Comparison of ENCODE assay signal across 20 cellular contexts in genomic region chr22:48568736-48569330, GRCh38.
DNase-seq lines count a peak whose midpoint lies in the region; TF ChIP-seq lines count a peak whose summit lies in the region.
"Had no signal": no experiment of that assay in that cellular context is flagged by ENCODE, and none has a peak within 500 bp of the region (broad histone marks: within the 10 kb centered on the region; RNA-seq: fewer than 3 reads in every experiment).

No MANE protein-coding gene starts in this region.

- TF ChIP-seq POLR2A in Peyer's patch (IDR thresholded peaks at IDR 0.05), result no peak

- H3K27ac ChIP-seq in caudate nucleus (ENCODE audit: low read depth, low read length) (peak overlapping the region; percentile 27), Peyer's patch (no peak overlapping the region), mammary epithelial cell (ENCODE audit: insufficient read depth, low read depth, low read length) (no peak overlapping the region), WERI-Rb-1 (no peak overlapping the region)
- H3K27ac ChIP-seq: RWPE1 had no signal

- in situ Hi-C loops in mammary epithelial cell (cut with MboI; ENCODE audit: low sequenced_read_pairs in 2 of 2), result no loop called here

- H3K9ac ChIP-seq in mammary epithelial cell (ENCODE audit: insufficient read depth, low read length), result no peak overlapping the region

- intact Hi-C loops in posterior cingulate gyrus (cut with DNase I) (no loop called here), mammary epithelial cell (cut with micrococcal nuclease) (no loop called here)
- intact Hi-C loops in activated naive CD4-positive, alpha-beta T cell treated with anti-CD3 and anti-CD28 coated beads for 36 hours (cut with micrococcal nuclease), result no loop called here

- H3K79me2 ChIP-seq in mammary epithelial cell (ENCODE audit: insufficient read depth, low read length), result no peaks in the 10 kb centered on the region

- no peaks in the 10 kb centered on the region for H4K20me1 ChIP-seq in mammary epithelial cell (ENCODE audit: insufficient read depth, low read length)

- no peak overlapping the region for H3K4me2 ChIP-seq in mammary epithelial cell (ENCODE audit: insufficient read depth, low read depth, low read length)

- H3K4me3 ChIP-seq in Peyer's patch (no peak overlapping the region), mammary epithelial cell (replicated peaks in 1 of 3; ENCODE audit: insufficient read depth in 1 of 3, low read depth in 2 of 3, low read length in 3 of 3) (no peak overlapping the region), WERI-Rb-1 (ENCODE audit: low read depth, low read length) (no peak overlapping the region)
- H3K4me3 ChIP-seq: K562 had no signal

- no peak overlapping the region for H2AFZ ChIP-seq in mammary epithelial cell (ENCODE audit: low read depth, low read length)

- peaks cover 21% of the 10 kb centered on the region for H3K9me3 Mint-ChIP-seq in glutamatergic neuron (ENCODE audit: unreplicated experiment)
- peaks cover 23% of the 10 kb centered on the region for H3K9me3 Mint-ChIP-seq in activated naive CD4-positive, alpha-beta T cell treated with anti-CD3 and anti-CD28 coated beads for 36 hours

- CTCF ChIA-PET in mammary epithelial cell (lab: Charles Lee; ENCODE audit: low non-redundant PET), result no interaction called here
- CTCF ChIA-PET in activated naive CD4-positive, alpha-beta T cell treated with anti-CD3 and anti-CD28 coated beads for 36 hours (lab: Charles Lee), result no interaction called here

- peaks cover 15% of the 10 kb centered on the region for H3K27me3 Mint-ChIP-seq in glutamatergic neuron (ENCODE audit: unreplicated experiment)
- peaks cover 26% of the 10 kb centered on the region for H3K27me3 Mint-ChIP-seq in activated naive CD4-positive, alpha-beta T cell treated with anti-CD3 and anti-CD28 coated beads for 36 hours (ENCODE audit: low read depth)

- BruUV-seq in mammary epithelial cell (replicated peaks; lab: Mats Ljungman, UMichigan), result no TSS peak

- H3K36me3 Mint-ChIP-seq in glutamatergic neuron (ENCODE audit: unreplicated experiment), result peaks cover 13% of the 10 kb centered on the region
- peaks cover 2% of the 10 kb centered on the region for H3K36me3 Mint-ChIP-seq in activated naive CD4-positive, alpha-beta T cell treated with anti-CD3 and anti-CD28 coated beads for 36 hours (ENCODE audit: low read depth)

- H3K9me3 ChIP-seq in Peyer's patch (peaks cover 0 to 2% (median 0%) of the 10 kb centered on the region in 4 donors), mammary epithelial cell (replicated peaks; ENCODE audit: insufficient read depth, low read length) (peaks cover 39% of the 10 kb centered on the region), WERI-Rb-1 (ENCODE audit: severe bottlenecking) (peaks cover 6% of the 10 kb centered on the region)

- no peaks in the 10 kb centered on the region for H3K4me1 ChIP-seq in Peyer's patch
- no peaks in the 10 kb centered on the region for H3K4me1 ChIP-seq in mammary epithelial cell (ENCODE audit: insufficient read depth, low read length)

- H3K36me3 ChIP-seq in Peyer's patch (no peaks in the 10 kb centered on the region), mammary epithelial cell (ENCODE audit: insufficient read depth, low read length) (no peaks in the 10 kb centered on the region), WERI-Rb-1 (no peaks in the 10 kb centered on the region)

- DNase-seq in caudate nucleus (lab: John Stamatoyannopoulos, UW) (peak in 49 of 61 donors; percentile 15 to 83 (median 55)), glutamatergic neuron (peak; percentile 8), medulla oblongata (ENCODE audit: extremely low spot score) (peak; percentile 71), posterior cingulate gyrus (peak; percentile 31 to 95 (median 70)), Peyer's patch (no peak), mammary epithelial cell (no peak), WERI-Rb-1 (no peak)
- no peak for DNase-seq in activated naive CD4-positive, alpha-beta T cell treated with anti-CD3 and anti-CD28 coated beads for 36 hours
- DNase-seq: ACHN, AML-193, DND-41, NCI-H1105 treated with DMSO at 0.1 percent for 48 hours, NCI-H187, NCI-H2107, NCI-H2227 treated with DMSO at 0.1 percent for 48 hours, NCI-H510A treated with DMSO at 0.1 percent for 48 hours, NCI-H82, OCI-M1 had no signal

- dilution Hi-C loops in mammary epithelial cell (cut with HindIII; ENCODE audit: low sequenced_read_pairs), result no loop called here

- TF ChIP-seq CTCF in glutamatergic neuron (IDR thresholded peaks at IDR 0.05; ENCODE audit: partially characterized antibody, unreplicated experiment), result no peak
- TF ChIP-seq CTCF in Peyer's patch (IDR thresholded peaks at IDR 0.05), result no peak
- no peak for TF ChIP-seq CTCF in mammary epithelial cell (conservative IDR thresholded peaks at IDR 0.05 in 1 of 2, IDR thresholded peaks at IDR 0.05 in 1 of 2; ENCODE audit: extremely low read depth in 1 of 2, insufficient read depth in 1 of 2, low read depth in 1 of 2, low read length in 2 of 2)
- TF ChIP-seq CTCF in WERI-Rb-1 (IDR thresholded peaks at IDR 0.05; ENCODE audit: low read depth, low read length), result no peak

- no peak overlapping the region for H3K4me3 Mint-ChIP-seq in glutamatergic neuron (ENCODE audit: unreplicated experiment)
- H3K4me3 Mint-ChIP-seq in activated naive CD4-positive, alpha-beta T cell treated with anti-CD3 and anti-CD28 coated beads for 36 hours, result no peak overlapping the region

- no peak overlapping the region for H3K27ac Mint-ChIP-seq in glutamatergic neuron (ENCODE audit: unreplicated experiment)
- H3K27ac Mint-ChIP-seq in activated naive CD4-positive, alpha-beta T cell treated with anti-CD3 and anti-CD28 coated beads for 36 hours, result no peak overlapping the region

- peaks cover 9% of the 10 kb centered on the region for H3K4me1 Mint-ChIP-seq in glutamatergic neuron (ENCODE audit: low read depth, unreplicated experiment)
- peaks cover 4% of the 10 kb centered on the region for H3K4me1 Mint-ChIP-seq in activated naive CD4-positive, alpha-beta T cell treated with anti-CD3 and anti-CD28 coated beads for 36 hours (ENCODE audit: low read depth)

- H3K27me3 ChIP-seq in Peyer's patch (no peaks in the 10 kb centered on the region), mammary epithelial cell (ENCODE audit: insufficient read depth, low read length) (no peaks in the 10 kb centered on the region), WERI-Rb-1 (ENCODE audit: insufficient read depth, low read depth, severe bottlenecking) (no peaks in the 10 kb centered on the region)

- WGBS in mammary epithelial cell (ENCODE audit: low coverage, missing lambda C conversion rate), result 91% methylated on average over 8 of the region's 15 CpGs

Comparison
In these comparisons a context has a peak if more than half of its experiments do, and no peak if none do; other contexts are left out.
1. DNase-seq: peak in caudate nucleus (49 of 61), glutamatergic neuron (single experiment), medulla oblongata (single experiment) and posterior cingulate gyrus (10 of 10); none in Peyer's patch (0 of 3), mammary epithelial cell (single experiment), WERI-Rb-1 (single experiment) and activated naive CD4-positive, alpha-beta T cell treated with anti-CD3 and anti-CD28 coated beads for 36 hours (single experiment).